Comparison of ENCODE assay signal across 19 cellular contexts in genomic region chr5:42621242-42621641, GRCh38.
A peak's percentile ranks its signal among the peaks of the same experiment; 100 is the strongest.
DNase-seq lines count a peak whose midpoint lies in the region; ATAC-seq, FAIRE-seq and TF ChIP-seq lines count a peak whose summit lies in the region.
"Had no signal": no experiment of that assay in that cellular context is flagged by ENCODE, and none has a peak within 500 bp of the region (broad histone marks: within the 10 kb centered on the region; RNA-seq: fewer than 3 reads in every experiment).

No MANE protein-coding gene starts in this region.

- peak overlapping the region in 9 of 11 experiments; percentile 28 to 78 (median 69); a peak in 17 of 22 replicates for H3K9ac ChIP-seq in BLaER1 treated with 17β-estradiol and CSF1 and Interleukin-3, amounts not matched to agents 10 nM and 100 nM
- H3K9ac ChIP-seq in parathyroid adenoma, result no peak overlapping the region

- no peaks in the 10 kb centered on the region for H3K9me3 ChIP-seq in BLaER1 treated with 17β-estradiol and CSF1 and Interleukin-3, amounts not matched to agents 10 nM and 100 nM (replicated peaks in 1 of 11)
- H3K9me3 ChIP-seq in parathyroid adenoma (ENCODE audit: control insufficient read depth, low read length), result no peaks in the 10 kb centered on the region
- H3K9me3 ChIP-seq: colonic mucosa had no signal

- peak overlapping the region; percentile 16 to 93 (median 86); a peak in 20 of 22 replicates for H3K27ac ChIP-seq in BLaER1 treated with 17β-estradiol and CSF1 and Interleukin-3, amounts not matched to agents 10 nM and 100 nM
- H3K27ac ChIP-seq in parathyroid adenoma, result peak overlapping the region; percentile 40
- H3K27ac ChIP-seq: colonic mucosa had no signal

- no peak overlapping the region; a peak in 1 of 20 replicates for H3K4me3 ChIP-seq in BLaER1 treated with 17β-estradiol and CSF1 and Interleukin-3, amounts not matched to agents 10 nM and 100 nM
- no peak overlapping the region for H3K4me3 ChIP-seq in parathyroid adenoma (ENCODE audit: low read depth, low read length)
- H3K4me3 ChIP-seq: colonic mucosa had no signal

- no peak for TF ChIP-seq CTCF in parathyroid adenoma (IDR thresholded peaks at IDR 0.05)

- H3K27me3 ChIP-seq in BLaER1 treated with 17β-estradiol and CSF1 and Interleukin-3, amounts not matched to agents 10 nM and 100 nM, result no peaks in the 10 kb centered on the region
- H3K27me3 ChIP-seq in parathyroid adenoma (ENCODE audit: control insufficient read depth, insufficient read depth, low read length), result no peaks in the 10 kb centered on the region
- H3K27me3 ChIP-seq: colonic mucosa had no signal

- no peak for FAIRE-seq in urothelium cell line (lab: Jason Lieb, UNC)
- FAIRE-seq: frontal cortex had no signal

- no peaks in the 10 kb centered on the region for H4K20me1 ChIP-seq in BLaER1 treated with 17β-estradiol and CSF1 and Interleukin-3, amounts not matched to agents 10 nM and 100 nM

- peak overlapping the region; percentile 47 for H2AFZ ChIP-seq in parathyroid adenoma

- H3K4me2 ChIP-seq in BLaER1 treated with 17β-estradiol and CSF1 and Interleukin-3, amounts not matched to agents 10 nM and 100 nM, result peak overlapping the region; percentile 54 to 85 (median 78)
- H3K4me2 ChIP-seq in parathyroid adenoma (ENCODE audit: low read length), result no peak overlapping the region

- no peaks in the 10 kb centered on the region for H3K79me2 ChIP-seq in parathyroid adenoma

- peaks cover 23 to 34% (median 31%) of the 10 kb centered on the region in 10 experiments for H3K4me1 ChIP-seq in BLaER1 treated with 17β-estradiol and CSF1 and Interleukin-3, amounts not matched to agents 10 nM and 100 nM
- peaks cover 20% of the 10 kb centered on the region for H3K4me1 ChIP-seq in parathyroid adenoma

- peak; percentile 39 to 86 for DNase-seq in NOMO-1 (lab: John Stamatoyannopoulos, UW; ENCODE audit: unreplicated experiment in 2 of 2)
- no peak for DNase-seq in left colon
- DNase-seq in effector CD4-positive, alpha-beta T cell, result no peak
- no peak for DNase-seq in midbrain (lab: John Stamatoyannopoulos, UW)
- no peak for DNase-seq in NCI-H2029 (lab: John Stamatoyannopoulos, UW)
- no peak for DNase-seq in urothelium cell line (ENCODE audit: low spot score)
- DNase-seq: ACHN; activated CD4-positive, alpha-beta T cell treated with anti-CD3 and anti-CD28 coated beads, Interleukin-2, amount 10 ng/mL, durations not matched to agents 7 days and 5 days; activated naive CD4-positive, alpha-beta T cell treated with anti-CD3 and anti-CD28 coated beads, Interleukin-2, amount 50 U/mL, for 16 hours; CD8-positive, alpha-beta memory T cell; colonic mucosa; EL; GOT3; NCI-H1417; stimulated activated naive CD4-positive, alpha-beta T cell; T1000 had no signal

- no peaks in the 10 kb centered on the region for H3K36me3 ChIP-seq in BLaER1 treated with 17β-estradiol and CSF1 and Interleukin-3, amounts not matched to agents 10 nM and 100 nM
- H3K36me3 ChIP-seq in parathyroid adenoma (ENCODE audit: control insufficient read depth, insufficient read depth, low read length), result no peaks in the 10 kb centered on the region
- H3K36me3 ChIP-seq: colonic mucosa had no signal

- ATAC-seq in left colon, result peak; percentile 13

- intact Hi-C loops in left colon (cut with DNase I, micrococcal nuclease), result no loop called here

Comparison
In these comparisons a context has a peak if more than half of its experiments do, and no peak if none do; other contexts are left out.
1. DNase-seq: peak in NOMO-1 (2 of 2); none in left colon (0 of 2), effector CD4-positive, alpha-beta T cell (single experiment), midbrain (single experiment), NCI-H2029 (single experiment) and urothelium cell line (single experiment).